ENCODE assay signal across 19 cellular contexts in the genomic region with DNA sequence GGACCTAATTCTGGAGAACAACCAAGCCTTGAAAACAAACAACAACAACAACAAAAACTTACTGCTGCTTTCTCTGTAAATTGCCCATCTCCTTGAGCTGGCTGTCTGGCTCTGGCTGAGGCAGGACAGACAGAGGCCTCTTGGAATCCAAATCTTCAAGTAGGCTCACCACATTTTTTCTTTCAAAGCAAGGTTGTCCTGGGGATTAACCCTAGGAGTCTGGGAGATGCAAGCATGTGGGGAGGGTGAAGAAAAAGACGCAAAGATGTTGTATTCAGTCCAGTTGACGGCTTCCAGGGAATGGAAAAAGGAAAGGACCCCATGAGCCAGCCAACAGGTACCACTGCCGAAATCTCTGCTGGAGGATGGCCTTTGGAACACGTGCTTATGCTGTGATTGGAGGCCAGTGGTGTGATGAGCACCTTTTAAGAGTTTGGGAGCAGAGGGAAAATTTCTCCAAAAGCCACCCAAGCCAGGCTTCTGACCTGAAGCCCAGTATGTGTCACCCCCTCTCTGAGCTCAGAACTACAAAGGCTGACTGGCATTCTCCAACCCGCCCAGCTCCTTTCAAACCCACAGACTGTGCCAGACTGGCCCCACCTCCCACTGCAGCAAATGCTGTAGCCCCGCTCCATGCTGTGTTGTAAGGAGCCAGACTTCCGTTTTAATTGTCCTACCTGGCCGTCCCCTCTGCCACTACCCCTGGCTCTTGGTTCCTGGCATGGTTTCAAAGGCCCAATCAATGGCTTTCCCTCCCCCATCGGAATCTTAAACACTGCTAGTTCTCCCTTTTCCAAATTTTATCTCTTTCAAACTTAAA. TPM values are rescaled to one million over a fixed set of nuclear protein-coding genes. Genes with fewer than 3 reads are reported as not detected.
DNase-seq lines count a peak whose midpoint lies in the region; ATAC-seq and TF ChIP-seq lines count a peak whose summit lies in the region.
"Had no signal": no experiment of that assay in that cellular context is flagged by ENCODE, and none has a peak within 500 bp of the region (broad histone marks: within the 10 kb centered on the region; RNA-seq: fewer than 3 reads in every experiment).

No MANE protein-coding gene starts in this region.

- peak overlapping the region; percentile 0 to 35 for H3K18ac ChIP-seq in mesenchymal stem cell (ENCODE audit: low read depth in 1 of 2, low read length in 2 of 2)

- H2BK120ac ChIP-seq in mesenchymal stem cell (ENCODE audit: low read depth, low read length) = no peak overlapping the region

- H3K4me2 ChIP-seq in mesenchymal stem cell (ENCODE audit: low read length, poor library complexity, severe bottlenecking) = no peak overlapping the region

- intact Hi-C loops in ascending aorta (cut with DNase I) (loop anchor here (10.0 kb wide), 1 partner anchor 200 kb away; no protein-coding TSS in a partner anchor), psoas muscle (cut with DNase I) (loop anchor here (2.0 to 10.0 kb wide), 4 partner anchors 47 to 402 kb away; no protein-coding TSS in a partner anchor)

- WGBS in mesenchymal stem cell = 80% methylated on average over 8 of the region's 9 CpGs
- WGBS in psoas muscle, 3 donors = 87 to 90% (median 89%) methylated on average over 9 of the region's 9 CpGs

- POLR2A ChIA-PET in AG04450 (lab: Yijun Ruan, JAX) = no interaction called here
- POLR2A ChIA-PET in activated CD4-positive, alpha-beta memory T cell treated with anti-CD3 and anti-CD28 coated beads, Interleukin-2, amount 10 ng/mL, durations not matched to agents 7 days and 5 days (lab: Charles Lee) = no interaction called here

- no peak overlapping the region for H2AFZ ChIP-seq in mesenchymal stem cell (ENCODE audit: low read depth, low read length)

- H3K9ac ChIP-seq in mesenchymal stem cell (ENCODE audit: low read length) = peak overlapping the region; percentile 100

- H2BK5ac ChIP-seq in mesenchymal stem cell (ENCODE audit: low read depth, low read length, poor library complexity, severe bottlenecking) = no peak overlapping the region

- H3K14ac ChIP-seq in mesenchymal stem cell (ENCODE audit: low read length in 2 of 2) = no peak overlapping the region

- H3K27ac ChIP-seq in AG04450 (ENCODE audit: low read depth, low read length) (peak overlapping the region; percentile 69), ascending aorta (peak overlapping the region; percentile 91), mesenchymal stem cell (ENCODE audit: low read length, poor library complexity, severe bottlenecking) (no peak overlapping the region), psoas muscle (no peak overlapping the region)
- H3K27ac ChIP-seq: prostate gland had no signal

- DNase-seq in AG04450 (ENCODE audit: low read depth, low spot score) (no peak), LHCN-M2 (ENCODE audit: low read depth) (peak; percentile 60), ascending aorta (ENCODE audit: low spot score in 2 of 2) (peak in 1 of 2 donors; percentile 83), mesenchymal stem cell (no peak), psoas muscle (no peak), SIG-M5 treated with dmso at 0.1 percent for 504 hours (lab: John Stamatoyannopoulos, UW; ENCODE audit: unreplicated experiment) (no peak)
- no peak for DNase-seq in activated CD4-positive, alpha-beta memory T cell treated with anti-CD3 and anti-CD28 coated beads, Interleukin-2, amount 10 ng/mL, durations not matched to agents 7 days and 5 days
- DNase-seq: activated CD8-positive, alpha-beta memory T cell treated with anti-CD3 and anti-CD28 coated beads for 24 hours; activated gamma-delta T cell treated with Interleukin-2 at 50 U/mL for 16 hours; cerebellar nuclear complex; DMS79 treated with DMSO at 0.1 percent for 48 hours; MV-4-11; NCI-H524 treated with DMSO at 0.1 percent for 48 hours; SHP77 treated with DMSO at 0.1 percent for 48 hours had no signal

- H3K27me3 ChIP-seq in AG04450 (ENCODE audit: control insufficient read depth, insufficient read depth, low read length) (no peaks in the 10 kb centered on the region), ascending aorta (no peaks in the 10 kb centered on the region), mesenchymal stem cell (ENCODE audit: control insufficient read depth in 1 of 2, insufficient read depth in 1 of 2, low read length in 2 of 2) (no peaks in the 10 kb centered on the region), psoas muscle (ENCODE audit: insufficient read depth in 3 of 3, low read length in 2 of 3) (peaks cover 0 to under 1% (median 0%) of the 10 kb centered on the region in 3 donors)

- peaks cover 7% of the 10 kb centered on the region for H3K79me1 ChIP-seq in mesenchymal stem cell (replicated peaks; ENCODE audit: low read length, poor library complexity, severe bottlenecking)

- H3K36me3 Mint-ChIP-seq in activated CD4-positive, alpha-beta memory T cell treated with anti-CD3 and anti-CD28 coated beads, Interleukin-2, amount 10 ng/mL, durations not matched to agents 7 days and 5 days (ENCODE audit: low read depth) = no peaks in the 10 kb centered on the region
- H3K36me3 Mint-ChIP-seq: memory B cell; stimulated activated effector memory CD8-positive, alpha-beta T cell treated with anti-CD3 and anti-CD28 coated beads, Interleukin-12 subunit alpha, Interleukin-12 subunit beta, amount 100 ng/mL, for 72 hours had no signal

- H3K27ac Mint-ChIP-seq in activated CD4-positive, alpha-beta memory T cell treated with anti-CD3 and anti-CD28 coated beads, Interleukin-2, amount 10 ng/mL, durations not matched to agents 7 days and 5 days = no peak overlapping the region
- H3K27ac Mint-ChIP-seq: memory B cell; stimulated activated effector memory CD8-positive, alpha-beta T cell treated with anti-CD3 and anti-CD28 coated beads, Interleukin-12 subunit alpha, Interleukin-12 subunit beta, amount 100 ng/mL, for 72 hours had no signal

- no peak overlapping the region for H3K23ac ChIP-seq in mesenchymal stem cell (ENCODE audit: low read length in 2 of 2)

- no peaks in the 10 kb centered on the region for H3K4me1 Mint-ChIP-seq in activated CD4-positive, alpha-beta memory T cell treated with anti-CD3 and anti-CD28 coated beads, Interleukin-2, amount 10 ng/mL, durations not matched to agents 7 days and 5 days

- TF ChIP-seq CTCF in AG04450 (IDR thresholded peaks at IDR 0.05; ENCODE audit: low read depth, low read length) (no peak), ascending aorta (IDR thresholded peaks at IDR 0.05) (no peak), psoas muscle (IDR thresholded peaks at IDR 0.05) (no peak)

- H3K4me3 Mint-ChIP-seq in activated CD4-positive, alpha-beta memory T cell treated with anti-CD3 and anti-CD28 coated beads, Interleukin-2, amount 10 ng/mL, durations not matched to agents 7 days and 5 days = no peak overlapping the region
- H3K4me3 Mint-ChIP-seq: memory B cell; stimulated activated effector memory CD8-positive, alpha-beta T cell treated with anti-CD3 and anti-CD28 coated beads, Interleukin-12 subunit alpha, Interleukin-12 subunit beta, amount 100 ng/mL, for 72 hours had no signal

- H4K91ac ChIP-seq in mesenchymal stem cell (ENCODE audit: low read length) = peak overlapping the region; percentile 90

- H3K9me3 Mint-ChIP-seq in activated CD4-positive, alpha-beta memory T cell treated with anti-CD3 and anti-CD28 coated beads, Interleukin-2, amount 10 ng/mL, durations not matched to agents 7 days and 5 days = no peaks in the 10 kb centered on the region

- no peak overlapping the region for H3K4ac ChIP-seq in mesenchymal stem cell (ENCODE audit: low read depth in 1 of 2, low read length in 2 of 2)

- H3K9me3 ChIP-seq in AG04450 (ENCODE audit: control insufficient read depth, insufficient read depth, low read length) (no peaks in the 10 kb centered on the region), ascending aorta (no peaks in the 10 kb centered on the region), mesenchymal stem cell (ENCODE audit: control insufficient read depth, low read length) (no peaks in the 10 kb centered on the region), psoas muscle (no peaks in the 10 kb centered on the region)
- H3K9me3 ChIP-seq: prostate gland had no signal

- ATAC-seq in HG03196 (IDR thresholded peaks at IDR 0.05; ENCODE audit: unreplicated experiment) = no peak
- ATAC-seq in psoas muscle = no peak
- ATAC-seq: esophagus mucosa; stimulated activated effector memory CD8-positive, alpha-beta T cell treated with anti-CD3 and anti-CD28 coated beads, Interleukin-12 subunit alpha, Interleukin-12 subunit beta, amount 100 ng/mL, for 72 hours had no signal

- H2BK12ac ChIP-seq in mesenchymal stem cell (ENCODE audit: low read length in 2 of 2) = peak overlapping the region in 1 of 2 experiments; percentile 75

- H3K4me1 ChIP-seq in ascending aorta (peaks cover 3 to 36% of the 10 kb centered on the region in 2 donors), mesenchymal stem cell (ENCODE audit: control insufficient read depth, insufficient read depth, low read depth, low read length) (peaks cover 2% of the 10 kb centered on the region), psoas muscle (peaks cover 12% of the 10 kb centered on the region)
- H3K4me1 ChIP-seq: prostate gland had no signal

- peaks cover 7% of the 10 kb centered on the region for H3K27me3 Mint-ChIP-seq in activated CD4-positive, alpha-beta memory T cell treated with anti-CD3 and anti-CD28 coated beads, Interleukin-2, amount 10 ng/mL, durations not matched to agents 7 days and 5 days

- peak overlapping the region; percentile 49 for H2AK5ac ChIP-seq in mesenchymal stem cell (ENCODE audit: low read length, severe bottlenecking)

- peak overlapping the region; percentile 84 for H4K8ac ChIP-seq in mesenchymal stem cell (ENCODE audit: low read length)

- no peak overlapping the region for H3K4me3 ChIP-seq in AG04450 (ENCODE audit: low read depth, low read length)
- no peak overlapping the region for H3K4me3 ChIP-seq in ascending aorta
- peak overlapping the region in 1 of 2 experiments; percentile 59 for H3K4me3 ChIP-seq in mesenchymal stem cell (ENCODE audit: insufficient read depth in 1 of 2, low read depth in 1 of 2, low read length in 2 of 2)
- no peak overlapping the region for H3K4me3 ChIP-seq in psoas muscle
- H3K4me3 ChIP-seq: prostate gland had no signal

- CTCF ChIA-PET in AG04450 (lab: Charles Lee) = interaction anchor here (0.6 to 3.4 kb wide), 2 partner anchors 383 to 450 kb away, joined by 6 to 14 read pairs; no protein-coding TSS in a partner anchor
- CTCF ChIA-PET in activated CD4-positive, alpha-beta memory T cell treated with anti-CD3 and anti-CD28 coated beads, Interleukin-2, amount 10 ng/mL, durations not matched to agents 7 days and 5 days (lab: Charles Lee) = no interaction called here

- H3K36me3 ChIP-seq in ascending aorta (no peaks in the 10 kb centered on the region), mesenchymal stem cell (ENCODE audit: control insufficient read depth in 1 of 2, insufficient read depth in 2 of 2, low read depth in 1 of 2, low read length in 2 of 2) (peaks cover 0 to 56% of the 10 kb centered on the region in 2 experiments), psoas muscle (ENCODE audit: insufficient read depth in 1 of 2, low read depth in 1 of 2) (no peaks in the 10 kb centered on the region)
- H3K36me3 ChIP-seq: prostate gland had no signal

- H2BK15ac ChIP-seq in mesenchymal stem cell (ENCODE audit: low read depth, poor library complexity, severe bottlenecking) = peak overlapping the region; percentile 80

RNA-seq across cellular contexts. Expression of a gene that starts 10.8 kb away (rescaled TPM):
- polyA plus RNA-seq in AG04450 (2011; rRNA removed) (0.48 and 0.94 TPM in 2 replicates), psoas muscle (under 1 TPM in 1 of 3 donors, not detected in 2; 0.04 TPM)
- polyA minus RNA-seq in AG04450 (2011; rRNA and poly(A)+ RNA removed) = 19.8 and 30.4 TPM in 2 replicates
- total RNA-seq in LHCN-M2 (2014; rRNA removed) (8.0 and 9.9 TPM in 2 replicates), ascending aorta (not detected), psoas muscle (under 1 TPM in 1 of 4 donors, not detected in 3; 0.45 TPM)
- 0.67 TPM for polyA plus RNA-seq in LHCN-M2 (2012)
- not detected for polyA plus RNA-seq in mesenchymal stem cell (2013, experiment 1 of 2)
- polyA plus RNA-seq in mesenchymal stem cell (2013, experiment 2 of 2) = not detected
- not detected for total RNA-seq in activated CD4-positive, alpha-beta memory T cell treated with anti-CD3 and anti-CD28 coated beads, Interleukin-2, amount 10 ng/mL, durations not matched to agents 7 days and 5 days

Comparison
In these comparisons a context has a peak if more than half of its experiments do, and no peak if none do; other contexts are left out.
1. H3K27ac ChIP-seq: peak in AG04450 (single experiment) and ascending aorta (2 of 2); none in mesenchymal stem cell (single experiment) and psoas muscle (single experiment).